ENCODE assay signal across 15 cellular contexts in genomic region chr9:99108131-99108530, GRCh38. TPM values are rescaled to one million over a fixed set of nuclear protein-coding genes. Genes with fewer than 3 reads are reported as not detected.
DNase-seq lines count a peak whose midpoint lies in the region; ATAC-seq and TF ChIP-seq lines count a peak whose summit lies in the region.
"Had no signal": no experiment of that assay in that cellular context is flagged by ENCODE, and none has a peak within 500 bp of the region (broad histone marks: within the 10 kb centered on the region; RNA-seq: fewer than 3 reads in every experiment).

No MANE protein-coding gene starts in this region.

- peak overlapping the region; percentile 64 for H3K27ac Mint-ChIP-seq in activated naive CD4-positive, alpha-beta T cell treated with anti-CD3 and anti-CD28 coated beads, Interleukin-2, amount 50 U/mL, for 24 hours
- no peak overlapping the region for H3K27ac Mint-ChIP-seq in stimulated activated naive CD8-positive, alpha-beta T cell treated with anti-CD3 and anti-CD28 coated beads, Interleukin-15, amount 100 ng/mL, for 72 hours

- H3K36me3 ChIP-seq in hepatocyte (replicated peaks; ENCODE audit: insufficient read depth, low read depth), result no peaks in the 10 kb centered on the region
- H3K36me3 ChIP-seq: MG63, tibial artery had no signal

- H4K20me1 ChIP-seq in hepatocyte (ENCODE audit: insufficient read depth, poor library complexity, severe bottlenecking), result peaks cover 42% of the 10 kb centered on the region

- H3K9me2 ChIP-seq in hepatocyte (replicated peaks; ENCODE audit: insufficient read depth), result no peaks in the 10 kb centered on the region

- peaks cover 77% of the 10 kb centered on the region for H3K79me2 ChIP-seq in hepatocyte

- H3K27me3 Mint-ChIP-seq in activated naive CD4-positive, alpha-beta T cell treated with anti-CD3 and anti-CD28 coated beads, Interleukin-2, amount 50 U/mL, for 24 hours, result no peaks in the 10 kb centered on the region
- no peaks in the 10 kb centered on the region for H3K27me3 Mint-ChIP-seq in stimulated activated naive CD8-positive, alpha-beta T cell treated with anti-CD3 and anti-CD28 coated beads, Interleukin-15, amount 100 ng/mL, for 72 hours

- H3K4me1 ChIP-seq in hepatocyte (ENCODE audit: insufficient read depth), result peaks cover 8% of the 10 kb centered on the region

- no peaks in the 10 kb centered on the region for H3K27me3 ChIP-seq in hepatocyte
- H3K27me3 ChIP-seq: MG63, tibial artery had no signal

- no peaks in the 10 kb centered on the region for H3K9me3 Mint-ChIP-seq in activated naive CD4-positive, alpha-beta T cell treated with anti-CD3 and anti-CD28 coated beads, Interleukin-2, amount 50 U/mL, for 24 hours
- no peaks in the 10 kb centered on the region for H3K9me3 Mint-ChIP-seq in stimulated activated naive CD8-positive, alpha-beta T cell treated with anti-CD3 and anti-CD28 coated beads, Interleukin-15, amount 100 ng/mL, for 72 hours

- H3K4me3 Mint-ChIP-seq in activated naive CD4-positive, alpha-beta T cell treated with anti-CD3 and anti-CD28 coated beads, Interleukin-2, amount 50 U/mL, for 24 hours, result no peak overlapping the region
- peak overlapping the region; percentile 54 to 87 for H3K4me3 Mint-ChIP-seq in stimulated activated naive CD8-positive, alpha-beta T cell treated with anti-CD3 and anti-CD28 coated beads, Interleukin-15, amount 100 ng/mL, for 72 hours

- no peak overlapping the region for H3K27ac ChIP-seq in hepatocyte
- H3K27ac ChIP-seq: VCaP had no signal

- peaks cover 85% of the 10 kb centered on the region for H3K4me1 Mint-ChIP-seq in activated naive CD4-positive, alpha-beta T cell treated with anti-CD3 and anti-CD28 coated beads, Interleukin-2, amount 50 U/mL, for 24 hours
- H3K4me1 Mint-ChIP-seq in stimulated activated naive CD8-positive, alpha-beta T cell treated with anti-CD3 and anti-CD28 coated beads, Interleukin-15, amount 100 ng/mL, for 72 hours, result peaks cover 84% of the 10 kb centered on the region

- H3K9me3 ChIP-seq in hepatocyte (ENCODE audit: low read depth), result no peaks in the 10 kb centered on the region
- H3K9me3 ChIP-seq: MG63, tibial artery had no signal

- TF ChIP-seq CTCF in hepatocyte (IDR thresholded peaks at IDR 0.05; ENCODE audit: poor library complexity), result no peak

- no peak overlapping the region for H3K4me3 ChIP-seq in hepatocyte
- H3K4me3 ChIP-seq: lung, MG63 had no signal

- DNase-seq in activated naive CD4-positive, alpha-beta T cell (lab: John Stamatoyannopoulos, UW), result no peak
- DNase-seq in OCI-M1 (lab: John Stamatoyannopoulos, UW) (peak; percentile 36), hepatocyte (ENCODE audit: low spot score) (no peak), DMS153 (lab: John Stamatoyannopoulos, UW) (no peak), midbrain (lab: John Stamatoyannopoulos, UW) (no peak), AG08395 (ENCODE audit: low spot score) (no peak)
- no peak for DNase-seq in stimulated activated naive CD8-positive, alpha-beta T cell treated with anti-CD3 and anti-CD28 coated beads, Interleukin-15, amount 100 ng/mL, for 72 hours
- DNase-seq: activated T-cell treated with anti-CD3 and anti-CD28 coated beads for 4 hours, MG63, posterior cingulate gyrus, SHP77 treated with DMSO at 0.1 percent for 48 hours, tibial artery had no signal

- ATAC-seq in stimulated activated naive CD8-positive, alpha-beta T cell treated with anti-CD3 and anti-CD28 coated beads, Interleukin-15, amount 100 ng/mL, for 72 hours, result no peak

- no peaks in the 10 kb centered on the region for H3K36me3 Mint-ChIP-seq in activated naive CD4-positive, alpha-beta T cell treated with anti-CD3 and anti-CD28 coated beads, Interleukin-2, amount 50 U/mL, for 24 hours

- H3K4me2 ChIP-seq in hepatocyte, result peak overlapping the region; percentile 75

- 95% methylated on average over 2 of the region's 2 CpGs for WGBS in hepatocyte (ENCODE audit: low lambda C conversion rate, missing lambda C conversion rate)

- H2AFZ ChIP-seq in hepatocyte, result no peak overlapping the region

RNA-seq across cellular contexts. Expression of gene TGFBR1, which starts 3.2 kb away (rescaled TPM):
- total RNA-seq in hepatocyte, result 74.2 and 79.4 TPM in 2 replicates
- 31.5 and 41.7 TPM in 2 replicates for polyA plus RNA-seq in hepatocyte
